ENCODE assay signal across 21 cellular contexts in genomic region chr19:53884256-53884655, GRCh38. TPM values are rescaled to one million over a fixed set of nuclear protein-coding genes. Genes with fewer than 3 reads are reported as not detected.
DNase-seq lines count a peak whose midpoint lies in the region; ATAC-seq and TF ChIP-seq lines count a peak whose summit lies in the region.
"Had no signal": no experiment of that assay in that cellular context is flagged by ENCODE, and none has a peak within 500 bp of the region (broad histone marks: within the 10 kb centered on the region; RNA-seq: fewer than 3 reads in every experiment).

No MANE protein-coding gene starts in this region.

- H4K8ac ChIP-seq in H9 (replicated peaks; ENCODE audit: insufficient read length, low read depth, low read length): no peak overlapping the region

- no peaks in the 10 kb centered on the region for H3K79me1 ChIP-seq in H9 (ENCODE audit: insufficient read depth, low read depth, low read length, poor library complexity, severe bottlenecking)

- H3K4ac ChIP-seq in H9 (ENCODE audit: low read depth, low read length): no peak overlapping the region

- no peak for TF ChIP-seq RAD21 in neural cell (conservative IDR thresholded peaks at IDR 0.05)

- H2BK15ac ChIP-seq in H9 (ENCODE audit: low read depth, low read length): no peak overlapping the region

- H4K5ac ChIP-seq in H9 (ENCODE audit: insufficient read length, low read depth, low read length): no peak overlapping the region

- H3K9me3 ChIP-seq in BLaER1 (no peaks in the 10 kb centered on the region), H9 (ENCODE audit: control insufficient read depth, low read depth, low read length) (no peaks in the 10 kb centered on the region), endodermal cell (ENCODE audit: control insufficient read depth, low read length) (no peaks in the 10 kb centered on the region), neural cell (ENCODE audit: low read length) (no peaks in the 10 kb centered on the region)

- no peak overlapping the region for H3K14ac ChIP-seq in H9 (ENCODE audit: insufficient read depth, low read length)

- CTCF ChIA-PET in activated CD4-positive, alpha-beta memory T cell treated with anti-CD3 and anti-CD28 coated beads, Interleukin-2, amount 10 ng/mL, durations not matched to agents 7 days and 5 days (lab: Charles Lee): no interaction called here

- H3K4me1 Mint-ChIP-seq in H9: peaks cover 15 to 19% of the 10 kb centered on the region in 2 experiments
- H3K4me1 Mint-ChIP-seq in endodermal cell: peaks cover 2% of the 10 kb centered on the region
- peaks cover 9% of the 10 kb centered on the region for H3K4me1 Mint-ChIP-seq in activated CD4-positive, alpha-beta memory T cell treated with anti-CD3 and anti-CD28 coated beads, Interleukin-2, amount 10 ng/mL, durations not matched to agents 7 days and 5 days
- peaks cover 5% of the 10 kb centered on the region for H3K4me1 Mint-ChIP-seq in activated T-helper 1 cell treated with anti-CD3 and anti-CD28 coated beads, Interleukin-12 subunit alpha, Interleukin-12 subunit beta, Interleukin-2, Interleukin-4 antibody, amounts not matched to agents 30 ng/mL and 10 ng/mL and 1 ng/mL, durations not matched to agents 14 hours and 24 hours and 36 hours (ENCODE audit: low read depth)

- H3K36me3 ChIP-seq in BLaER1: no peaks in the 10 kb centered on the region
- H3K36me3 ChIP-seq in endodermal cell (ENCODE audit: control insufficient read depth, insufficient read depth, low read length): no peaks in the 10 kb centered on the region
- H3K36me3 ChIP-seq in neural cell (ENCODE audit: insufficient read depth, low read length): no peaks in the 10 kb centered on the region

- no peak overlapping the region for H3K23ac ChIP-seq in H9 (ENCODE audit: insufficient read length, low read depth, low read length)

- intact Hi-C loops in Right ventricle myocardium inferior (cut with DNase I): no loop called here
- intact Hi-C loops in activated T-helper 1 cell treated with anti-CD3 and anti-CD28 coated beads, Interleukin-12 subunit alpha, Interleukin-12 subunit beta, Interleukin-2, Interleukin-4 antibody, amounts not matched to agents 30 ng/mL and 10 ng/mL and 1 ng/mL, durations not matched to agents 14 hours and 24 hours and 36 hours (cut with micrococcal nuclease): no loop called here

- DNase-seq in H9 (no peak), endodermal cell (peak; percentile 39), Right ventricle myocardium inferior (ENCODE audit: missing footprints) (no peak)
- DNase-seq in activated CD4-positive, alpha-beta memory T cell treated with anti-CD3 and anti-CD28 coated beads, Interleukin-2, amount 10 ng/mL, durations not matched to agents 7 days and 5 days: no peak
- no peak for DNase-seq in activated T-helper 1 cell treated with anti-CD3 and anti-CD28 coated beads, Interleukin-12 subunit alpha, Interleukin-12 subunit beta, Interleukin-2, Interleukin-4 antibody, amounts not matched to agents 30 ng/mL and 10 ng/mL and 1 ng/mL, durations not matched to agents 14 hours and 24 hours and 36 hours (ENCODE audit: low spot score)
- DNase-seq: DND-41, GF-D8, GM23248, HFFc6, NCI-H1436 treated with DMSO at 0.1 percent for 48 hours, NCI-H2227 treated with DMSO at 0.1 percent for 48 hours, NCI-H526 treated with DMSO at 0.1 percent for 48 hours had no signal

- H3K4me1 ChIP-seq in BLaER1 (peaks cover 57% of the 10 kb centered on the region), H9 (ENCODE audit: insufficient read depth, low read length) (no peaks in the 10 kb centered on the region; the same call in 1 of the 2 replicates), endodermal cell (ENCODE audit: control insufficient read depth, insufficient read depth, low read length) (no peaks in the 10 kb centered on the region)

- H3K56ac ChIP-seq in H9 (ENCODE audit: insufficient read length, low read depth, low read length): no peak overlapping the region

- no peaks in the 10 kb centered on the region for H3K9me2 ChIP-seq in neural cell (ENCODE audit: insufficient read depth, low read length)

- no peak overlapping the region for H2BK5ac ChIP-seq in H9 (ENCODE audit: insufficient read length, low read length)

- H3F3A ChIP-seq in neural cell (ENCODE audit: insufficient read depth, low read length, poor library complexity, severe bottlenecking): no peaks in the 10 kb centered on the region

- no peak overlapping the region for H2BK12ac ChIP-seq in H9 (ENCODE audit: insufficient read length, low read depth, low read length)

- POLR2A ChIA-PET in activated CD4-positive, alpha-beta memory T cell treated with anti-CD3 and anti-CD28 coated beads, Interleukin-2, amount 10 ng/mL, durations not matched to agents 7 days and 5 days (lab: Charles Lee): interaction anchor here (1.6 kb wide), 1 partner anchor 15 kb away, joined by 3 read pairs; no protein-coding TSS in a partner anchor

- no peaks in the 10 kb centered on the region for H4K20me1 ChIP-seq in BLaER1
- H4K20me1 ChIP-seq in H9 (ENCODE audit: control insufficient read depth, insufficient read depth, insufficient read length): no peaks in the 10 kb centered on the region
- no peaks in the 10 kb centered on the region for H4K20me1 ChIP-seq in neural cell (ENCODE audit: insufficient read depth)

- peak overlapping the region; percentile 99 for H3K4me2 ChIP-seq in BLaER1
- H3K4me2 ChIP-seq in H9 (ENCODE audit: insufficient read depth, insufficient read length, low read length): peak overlapping the region; percentile 81
- H3K4me2 ChIP-seq in neural cell (ENCODE audit: low read length): no peak overlapping the region

- H2BK120ac ChIP-seq in H9 (ENCODE audit: low read depth, low read length, poor library complexity, severe bottlenecking): no peak overlapping the region

- no peaks in the 10 kb centered on the region for H3K9me3 Mint-ChIP-seq in H9
- no peaks in the 10 kb centered on the region for H3K9me3 Mint-ChIP-seq in endodermal cell
- H3K9me3 Mint-ChIP-seq in activated CD4-positive, alpha-beta memory T cell treated with anti-CD3 and anti-CD28 coated beads, Interleukin-2, amount 10 ng/mL, durations not matched to agents 7 days and 5 days: no peaks in the 10 kb centered on the region
- no peaks in the 10 kb centered on the region for H3K9me3 Mint-ChIP-seq in activated T-helper 1 cell treated with anti-CD3 and anti-CD28 coated beads, Interleukin-12 subunit alpha, Interleukin-12 subunit beta, Interleukin-2, Interleukin-4 antibody, amounts not matched to agents 30 ng/mL and 10 ng/mL and 1 ng/mL, durations not matched to agents 14 hours and 24 hours and 36 hours
- H3K9me3 Mint-ChIP-seq: HFFc6 had no signal

- WGBS in H9 (ENCODE audit: extremely low coverage, insufficient read length, low lambda C conversion rate): no CpG with 5 or more reads among the region's 12 CpGs
- 76 to 89% methylated on average over 5 to 12 of the region's 12 CpGs for WGBS in endodermal cell (ENCODE audit: insufficient coverage in 1 of 2, insufficient read length in 1 of 2), 2 experiments

- no peak overlapping the region for H3K18ac ChIP-seq in H9 (ENCODE audit: insufficient read length, low read depth, low read length)

- no peak overlapping the region for H2AK5ac ChIP-seq in H9 (ENCODE audit: insufficient read length, low read length)

- H4K91ac ChIP-seq in H9 (ENCODE audit: insufficient read length, low read depth, low read length): no peak overlapping the region

- TF ChIP-seq CTCF in H9 (conservative IDR thresholded peaks at IDR 0.05): no peak
- TF ChIP-seq CTCF in endodermal cell (conservative IDR thresholded peaks at IDR 0.05): no peak
- no peak for TF ChIP-seq CTCF in neural cell (IDR thresholded peaks at IDR 0.05; ENCODE audit: poor library complexity, severe bottlenecking)

- H3K4me3 ChIP-seq in BLaER1 (no peak overlapping the region), endodermal cell (ENCODE audit: low read length) (no peak overlapping the region), neural cell (ENCODE audit: low read length) (peak overlapping the region; percentile 70)
- H3K4me3 ChIP-seq: GM23248 had no signal

- no peak for TF ChIP-seq EP300 in neural cell (conservative IDR thresholded peaks at IDR 0.05; ENCODE audit: poor library complexity, severe bottlenecking)

- H3T11ph ChIP-seq in H9 (ENCODE audit: low read length): no peak overlapping the region

- H2BK20ac ChIP-seq in H9 (ENCODE audit: low read depth, low read length, poor library complexity, severe bottlenecking): no peak overlapping the region

- H3K79me2 ChIP-seq in H9 (ENCODE audit: insufficient read depth, low read length) (no peaks in the 10 kb centered on the region), neural cell (replicated peaks; ENCODE audit: insufficient read depth, low read length) (no peaks in the 10 kb centered on the region)

- H3K27me3 Mint-ChIP-seq in H9 (ENCODE audit: low read depth) (peaks cover 23% of the 10 kb centered on the region), endodermal cell (ENCODE audit: insufficient read depth) (peaks cover 36% of the 10 kb centered on the region)
- peaks cover 27% of the 10 kb centered on the region for H3K27me3 Mint-ChIP-seq in activated CD4-positive, alpha-beta memory T cell treated with anti-CD3 and anti-CD28 coated beads, Interleukin-2, amount 10 ng/mL, durations not matched to agents 7 days and 5 days
- H3K27me3 Mint-ChIP-seq in activated T-helper 1 cell treated with anti-CD3 and anti-CD28 coated beads, Interleukin-12 subunit alpha, Interleukin-12 subunit beta, Interleukin-2, Interleukin-4 antibody, amounts not matched to agents 30 ng/mL and 10 ng/mL and 1 ng/mL, durations not matched to agents 14 hours and 24 hours and 36 hours (ENCODE audit: insufficient read depth): peaks cover 27% of the 10 kb centered on the region

- H3K27ac Mint-ChIP-seq in H9: no peak overlapping the region; a peak in 1 of 7 replicates
- H3K27ac Mint-ChIP-seq in endodermal cell: no peak overlapping the region
- H3K27ac Mint-ChIP-seq in activated CD4-positive, alpha-beta memory T cell treated with anti-CD3 and anti-CD28 coated beads, Interleukin-2, amount 10 ng/mL, durations not matched to agents 7 days and 5 days: no peak overlapping the region
- no peak overlapping the region for H3K27ac Mint-ChIP-seq in activated T-helper 1 cell treated with anti-CD3 and anti-CD28 coated beads, Interleukin-12 subunit alpha, Interleukin-12 subunit beta, Interleukin-2, Interleukin-4 antibody, amounts not matched to agents 30 ng/mL and 10 ng/mL and 1 ng/mL, durations not matched to agents 14 hours and 24 hours and 36 hours
- H3K27ac Mint-ChIP-seq: HFFc6 had no signal

- H3K9ac ChIP-seq in BLaER1 (no peak overlapping the region), H9 (ENCODE audit: extremely low read depth, insufficient read length, low read length) (no peak overlapping the region), endodermal cell (ENCODE audit: extremely low read depth, low read length, poor library complexity, severe bottlenecking) (no peak overlapping the region), neural cell (ENCODE audit: low read length) (peak overlapping the region; percentile 66)
- H3K9ac ChIP-seq: GM23248 had no signal

- H3K27ac ChIP-seq in BLaER1 (no peak overlapping the region), H9 (ENCODE audit: insufficient read length, low read depth, low read length) (no peak overlapping the region), endodermal cell (ENCODE audit: low read depth, low read length) (no peak overlapping the region), neural cell (ENCODE audit: low read length) (no peak overlapping the region)
- H3K27ac ChIP-seq: C4-2B, GM23248, HL-60, RWPE1 had no signal

- H3K27me3 ChIP-seq in BLaER1 (peaks cover 8% of the 10 kb centered on the region; the same call in 1 of the 2 replicates), H9 (ENCODE audit: insufficient read depth, low read length) (no peaks in the 10 kb centered on the region), endodermal cell (ENCODE audit: control insufficient read depth, insufficient read depth, low read length, poor library complexity, severe bottlenecking) (peaks cover 54% of the 10 kb centered on the region), neural cell (ENCODE audit: insufficient read depth, low read depth, low read length) (no peaks in the 10 kb centered on the region)

- H3K4me3 Mint-ChIP-seq in H9 (peak overlapping the region; percentile 4 to 79; a peak in 3 of 5 replicates), endodermal cell (no peak overlapping the region)
- no peak overlapping the region for H3K4me3 Mint-ChIP-seq in activated CD4-positive, alpha-beta memory T cell treated with anti-CD3 and anti-CD28 coated beads, Interleukin-2, amount 10 ng/mL, durations not matched to agents 7 days and 5 days
- no peak overlapping the region for H3K4me3 Mint-ChIP-seq in activated T-helper 1 cell treated with anti-CD3 and anti-CD28 coated beads, Interleukin-12 subunit alpha, Interleukin-12 subunit beta, Interleukin-2, Interleukin-4 antibody, amounts not matched to agents 30 ng/mL and 10 ng/mL and 1 ng/mL, durations not matched to agents 14 hours and 24 hours and 36 hours

- ATAC-seq in GM19452 (IDR thresholded peaks at IDR 0.05; ENCODE audit: unreplicated experiment) (no peak), Right ventricle myocardium inferior (no peak)

- H3K36me3 Mint-ChIP-seq in H9 (ENCODE audit: insufficient read depth in 1 of 3, low read depth in 3 of 3): no peaks in the 10 kb centered on the region; a peak in 2 of 7 replicates
- no peaks in the 10 kb centered on the region for H3K36me3 Mint-ChIP-seq in endodermal cell (ENCODE audit: low read depth)
- peaks cover 3% of the 10 kb centered on the region for H3K36me3 Mint-ChIP-seq in activated CD4-positive, alpha-beta memory T cell treated with anti-CD3 and anti-CD28 coated beads, Interleukin-2, amount 10 ng/mL, durations not matched to agents 7 days and 5 days (ENCODE audit: low read depth)
- peaks cover 3% of the 10 kb centered on the region for H3K36me3 Mint-ChIP-seq in activated T-helper 1 cell treated with anti-CD3 and anti-CD28 coated beads, Interleukin-12 subunit alpha, Interleukin-12 subunit beta, Interleukin-2, Interleukin-4 antibody, amounts not matched to agents 30 ng/mL and 10 ng/mL and 1 ng/mL, durations not matched to agents 14 hours and 24 hours and 36 hours (ENCODE audit: low read depth)

- H3K23me2 ChIP-seq in H9 (ENCODE audit: insufficient read length, low read depth, low read length, poor library complexity, severe bottlenecking): peaks cover 31% of the 10 kb centered on the region

- H2AFZ ChIP-seq in H9 (ENCODE audit: low read length) (no peak overlapping the region), neural cell (ENCODE audit: low read depth, low read length) (no peak overlapping the region)
- H2AFZ ChIP-seq: GM23248 had no signal

RNA-seq across cellular contexts. Expression of gene PRKCG, which starts 2.3 kb away (rescaled TPM):
- 7.1 and 8.8 TPM in 2 replicates for total RNA-seq in H9 (2021)
- total RNA-seq in endodermal cell: 1 to 10 TPM; 2.7 to 5.6 TPM
- 10.6 TPM for polyA plus RNA-seq in endodermal cell (2013, experiment 1 of 2)
- 8.2 TPM for polyA plus RNA-seq in endodermal cell (2013, experiment 2 of 2)
- polyA plus RNA-seq in neural cell: 0.99 and 2.2 TPM in 2 replicates
- polyA minus RNA-seq in neural cell: 3.0 and 5.4 TPM in 2 replicates
- not detected for total RNA-seq in activated CD4-positive, alpha-beta memory T cell treated with anti-CD3 and anti-CD28 coated beads, Interleukin-2, amount 10 ng/mL, durations not matched to agents 7 days and 5 days
- total RNA-seq in Right ventricle myocardium inferior: not detected
- not detected in 2 replicates for total RNA-seq in activated T-helper 1 cell treated with anti-CD3 and anti-CD28 coated beads, Interleukin-12 subunit alpha, Interleukin-12 subunit beta, Interleukin-2, Interleukin-4 antibody, amounts not matched to agents 30 ng/mL and 10 ng/mL and 1 ng/mL, durations not matched to agents 14 hours and 24 hours and 36 hours
- total RNA-seq: A172, GM23248, OCI-LY7, SK-MEL-5 had no signal
- polyA plus RNA-seq: GM23248 had no signal

RNA-seq across cellular contexts. Expression of gene MYADM, which starts 16.6 kb away (rescaled TPM):
- 116 and 123 TPM in 2 replicates for total RNA-seq in H9 (2021)
- total RNA-seq in endodermal cell: 100 to 1,000 TPM; 112 to 157 TPM
- polyA plus RNA-seq in endodermal cell (2013, experiment 1 of 2): 65.5 TPM
- 69.2 TPM for polyA plus RNA-seq in endodermal cell (2013, experiment 2 of 2)
- polyA plus RNA-seq in neural cell: 2.5 and 4.5 TPM in 2 replicates
- polyA minus RNA-seq in neural cell: 5.1 and 6.5 TPM in 2 replicates
- 100 to 1,000 TPM; 109 TPM for total RNA-seq in activated CD4-positive, alpha-beta memory T cell treated with anti-CD3 and anti-CD28 coated beads, Interleukin-2, amount 10 ng/mL, durations not matched to agents 7 days and 5 days
- 141 TPM for total RNA-seq in Right ventricle myocardium inferior
- total RNA-seq in activated T-helper 1 cell treated with anti-CD3 and anti-CD28 coated beads, Interleukin-12 subunit alpha, Interleukin-12 subunit beta, Interleukin-2, Interleukin-4 antibody, amounts not matched to agents 30 ng/mL and 10 ng/mL and 1 ng/mL, durations not matched to agents 14 hours and 24 hours and 36 hours: 58.8 and 63.1 TPM in 2 replicates

RNA-seq across cellular contexts. Expression of gene CACNG7, which starts 24.8 kb away (rescaled TPM):
- total RNA-seq in H9 (2021) (22.1 and 22.7 TPM in 2 replicates), endodermal cell (1 to 10 TPM; 2.7 to 3.4 TPM), Right ventricle myocardium inferior (not detected)
- 48.2 TPM for polyA plus RNA-seq in endodermal cell (2013, experiment 1 of 2)
- polyA plus RNA-seq in endodermal cell (2013, experiment 2 of 2): 46.4 TPM
- polyA plus RNA-seq in neural cell: 27.8 and 37.0 TPM in 2 replicates
- 25.4 and 29.2 TPM in 2 replicates for polyA minus RNA-seq in neural cell
- total RNA-seq in activated CD4-positive, alpha-beta memory T cell treated with anti-CD3 and anti-CD28 coated beads, Interleukin-2, amount 10 ng/mL, durations not matched to agents 7 days and 5 days: not detected
- total RNA-seq in activated T-helper 1 cell treated with anti-CD3 and anti-CD28 coated beads, Interleukin-12 subunit alpha, Interleukin-12 subunit beta, Interleukin-2, Interleukin-4 antibody, amounts not matched to agents 30 ng/mL and 10 ng/mL and 1 ng/mL, durations not matched to agents 14 hours and 24 hours and 36 hours: not detected in 2 replicates
- total RNA-seq: A172, GM23248, OCI-LY7, SK-MEL-5 had no signal
- polyA plus RNA-seq: GM23248 had no signal

Comparison
In these comparisons a context has a peak if more than half of its experiments do, and no peak if none do; other contexts are left out.
1. H3K4me3 Mint-ChIP-seq: peak in H9 (2 of 2); none in endodermal cell (single experiment), activated CD4-positive, alpha-beta memory T cell treated with anti-CD3 and anti-CD28 coated beads, Interleukin-2, amount 10 ng/mL, durations not matched to agents 7 days and 5 days (single experiment) and activated T-helper 1 cell treated with anti-CD3 and anti-CD28 coated beads, Interleukin-12 subunit alpha, Interleukin-12 subunit beta, Interleukin-2, Interleukin-4 antibody, amounts not matched to agents 30 ng/mL and 10 ng/mL and 1 ng/mL, durations not matched to agents 14 hours and 24 hours and 36 hours (single experiment).